22 cellular contexts compared by ENCODE assay signal in genomic region chr4:165443276-165443675, GRCh38.
DNase-seq lines count a peak whose midpoint lies in the region; ATAC-seq, FAIRE-seq and TF ChIP-seq lines count a peak whose summit lies in the region.
"Had no signal": no experiment of that assay in that cellular context is flagged by ENCODE, and none has a peak within 500 bp of the region (broad histone marks: within the 10 kb centered on the region; RNA-seq: fewer than 3 reads in every experiment).

No MANE protein-coding gene starts in this region.

- peaks cover 14% of the 10 kb centered on the region for H3K4me1 Mint-ChIP-seq in astrocyte (ENCODE audit: low read depth, unreplicated experiment)
- no peaks in the 10 kb centered on the region for H3K4me1 Mint-ChIP-seq in activated T-cell treated with anti-CD3 and anti-CD28 coated beads, Interleukin-2, amount 50 U/mL, for 72 hours (ENCODE audit: low read depth)
- H3K4me1 Mint-ChIP-seq: B cell; CD4-positive, alpha-beta memory T cell had no signal

- TF ChIP-seq RAD21 in HCT116 (IDR thresholded peaks at IDR 0.05; ENCODE audit: low read depth), result no peak

- H3K4me3 ChIP-seq in BLaER1 (no peak overlapping the region), HCT116 (replicated peaks in 1 of 2; ENCODE audit: low read depth in 1 of 2, low read length in 2 of 2) (no peak overlapping the region), astrocyte (ENCODE audit: insufficient read depth, low read depth, low read length) (no peak overlapping the region), choroid plexus epithelial cell (ENCODE audit: low read depth, low read length) (no peak overlapping the region)
- H3K4me3 ChIP-seq: HAP-1 had no signal

- H3K27me3 Mint-ChIP-seq in astrocyte (ENCODE audit: low read depth, unreplicated experiment), result no peaks in the 10 kb centered on the region
- H3K27me3 Mint-ChIP-seq in activated T-cell treated with anti-CD3 and anti-CD28 coated beads, Interleukin-2, amount 50 U/mL, for 72 hours (ENCODE audit: low read depth), result peaks cover 7% of the 10 kb centered on the region

- H3K27ac Mint-ChIP-seq in astrocyte (ENCODE audit: unreplicated experiment), result no peak overlapping the region
- H3K27ac Mint-ChIP-seq in activated T-cell treated with anti-CD3 and anti-CD28 coated beads, Interleukin-2, amount 50 U/mL, for 72 hours, result no peak overlapping the region
- H3K27ac Mint-ChIP-seq: B cell; CD4-positive, alpha-beta memory T cell; HFFc6; IgD-negative memory B cell had no signal

- H3K9me3 ChIP-seq in BLaER1, result no peaks in the 10 kb centered on the region
- no peaks in the 10 kb centered on the region for H3K9me3 ChIP-seq in HCT116 (ENCODE audit: control insufficient read depth in 1 of 2, insufficient read depth in 1 of 2, low read depth in 1 of 2, low read length in 2 of 2)
- H3K9me3 ChIP-seq in astrocyte (ENCODE audit: insufficient read depth, low read depth, low read length), result no peaks in the 10 kb centered on the region
- H3K9me3 ChIP-seq: HAP-1 had no signal

- H3K79me2 ChIP-seq in HCT116 (ENCODE audit: insufficient read depth, low read length), result no peaks in the 10 kb centered on the region
- no peaks in the 10 kb centered on the region for H3K79me2 ChIP-seq in astrocyte (ENCODE audit: insufficient read depth, low read length)

- intact Hi-C loops in HCT116 (cut with micrococcal nuclease), result no loop called here

- ATAC-seq in HCT116 (peak; percentile 28; the same call in 1 of the 2 replicates), GM21717 (IDR thresholded peaks at IDR 0.05; ENCODE audit: unreplicated experiment) (no peak), SK-N-SH treated with all-trans-retinoic acid at 6 μM for 48 hours (no peak)
- ATAC-seq in activated T-cell treated with anti-CD3 and anti-CD28 coated beads, Interleukin-2, amount 50 U/mL, for 72 hours (replicated peaks in 1 of 2), result no peak

- H3K27ac ChIP-seq in BLaER1 (no peak overlapping the region), HCT116 (ENCODE audit: low read depth, low read length) (no peak overlapping the region), astrocyte (ENCODE audit: low read depth, low read length) (no peak overlapping the region)
- H3K27ac ChIP-seq: C4-2B had no signal

- H2AFZ ChIP-seq in HCT116 (ENCODE audit: low read depth, low read length, poor library complexity, severe bottlenecking) (no peak overlapping the region), astrocyte (ENCODE audit: low read depth, low read length) (no peak overlapping the region)

- H3K4me1 ChIP-seq in BLaER1 (peaks cover 6% of the 10 kb centered on the region), HCT116 (ENCODE audit: control insufficient read depth in 1 of 2, insufficient read depth in 2 of 2, low read length in 2 of 2) (peaks cover 26 to 41% of the 10 kb centered on the region in 2 experiments), astrocyte (ENCODE audit: insufficient read depth, low read length) (peaks cover 15% of the 10 kb centered on the region)

- H3K4me3 Mint-ChIP-seq in astrocyte (ENCODE audit: unreplicated experiment), result no peak overlapping the region
- H3K4me3 Mint-ChIP-seq in activated T-cell treated with anti-CD3 and anti-CD28 coated beads, Interleukin-2, amount 50 U/mL, for 72 hours, result no peak overlapping the region
- H3K4me3 Mint-ChIP-seq: B cell; CD4-positive, alpha-beta memory T cell; HFFc6; IgD-negative memory B cell had no signal

- no peaks in the 10 kb centered on the region for H4K20me1 ChIP-seq in BLaER1
- no peaks in the 10 kb centered on the region for H4K20me1 ChIP-seq in HCT116 (ENCODE audit: insufficient read depth)
- no peaks in the 10 kb centered on the region for H4K20me1 ChIP-seq in astrocyte (ENCODE audit: insufficient read depth, low read length)

- TF ChIP-seq CTCF in HCT116 (IDR thresholded peaks at IDR 0.05 in 2 of 3, conservative IDR thresholded peaks at IDR 0.05 in 1 of 3; ENCODE audit: borderline replicate concordance in 1 of 3, insufficient read depth in 1 of 3, low read depth in 2 of 3, low read length in 2 of 3) (no peak), astrocyte (IDR thresholded peaks at IDR 0.05; ENCODE audit: insufficient read depth, low read depth, low read length) (no peak), choroid plexus epithelial cell (conservative IDR thresholded peaks at IDR 0.05; ENCODE audit: low read depth, low read length) (no peak)

- no peaks in the 10 kb centered on the region for H3K36me3 Mint-ChIP-seq in astrocyte (ENCODE audit: low read depth, unreplicated experiment)
- no peaks in the 10 kb centered on the region for H3K36me3 Mint-ChIP-seq in activated T-cell treated with anti-CD3 and anti-CD28 coated beads, Interleukin-2, amount 50 U/mL, for 72 hours (ENCODE audit: insufficient read depth in 2 of 2)
- H3K36me3 Mint-ChIP-seq: CD4-positive, alpha-beta memory T cell; IgD-negative memory B cell had no signal

- no peak for FAIRE-seq in astrocyte (lab: Jason Lieb, UNC)
- FAIRE-seq: A204.1, D721Med, G401.6, GM12891, H1 had no signal

- H3K4me2 ChIP-seq in BLaER1 (0 out of 2 replicates have a peak overlapping the region, but pooled peaks have one; percentile 5), HCT116 (ENCODE audit: low read length) (no peak overlapping the region), astrocyte (ENCODE audit: low read length) (peak overlapping the region; percentile 15)

- BruUV-seq in HCT116 (replicated peaks; lab: Mats Ljungman, UMichigan), result no TSS peak

- CTCF ChIA-PET in HCT116 (lab: Charles Lee), result no interaction called here

- no peaks in the 10 kb centered on the region for H3K36me3 ChIP-seq in BLaER1
- H3K36me3 ChIP-seq in HCT116 (ENCODE audit: control insufficient read depth in 1 of 2, insufficient read depth in 2 of 2, low read length in 2 of 2), result no peaks in the 10 kb centered on the region
- H3K36me3 ChIP-seq in astrocyte (ENCODE audit: insufficient read depth, low read length), result no peaks in the 10 kb centered on the region
- H3K36me3 ChIP-seq: HAP-1 had no signal

- no peaks in the 10 kb centered on the region for H3K9me2 ChIP-seq in HCT116 (ENCODE audit: insufficient read depth)

- DNase-seq in HCT116 (ENCODE audit: low read depth, low spot score) (no peak), astrocyte (ENCODE audit: low read depth) (peak; percentile 53), choroid plexus epithelial cell (ENCODE audit: low read depth) (peak; percentile 19), dedifferentiated amniotic fluid mesenchymal stem cell (ENCODE audit: extremely low spot score) (no peak)
- no peak for DNase-seq in activated T-cell treated with anti-CD3 and anti-CD28 coated beads, Interleukin-2, amount 50 U/mL, for 72 hours
- DNase-seq: CD4-positive, alpha-beta memory T cell; DMS153; DMS79 treated with DMSO at 0.1 percent for 48 hours; EL; HFFc6 had no signal

- TF ChIP-seq POLR2A in HCT116 (IDR thresholded peaks at IDR 0.05; ENCODE audit: borderline replicate concordance, extremely low read depth, insufficient read depth, insufficient read length), result no peak

- H3K9ac ChIP-seq in BLaER1 (no peak overlapping the region), HCT116 (ENCODE audit: low read length) (no peak overlapping the region), astrocyte (ENCODE audit: low read length) (no peak overlapping the region)

- H3K27me3 ChIP-seq in BLaER1 (no peaks in the 10 kb centered on the region), HCT116 (ENCODE audit: insufficient read depth, low read length) (no peaks in the 10 kb centered on the region), astrocyte (ENCODE audit: insufficient read depth, low read length) (no peaks in the 10 kb centered on the region)

- POLR2A ChIA-PET in HCT116 (lab: Charles Lee), result no interaction called here

- no peaks in the 10 kb centered on the region for H3K9me3 Mint-ChIP-seq in astrocyte (ENCODE audit: unreplicated experiment)
- H3K9me3 Mint-ChIP-seq in activated T-cell treated with anti-CD3 and anti-CD28 coated beads, Interleukin-2, amount 50 U/mL, for 72 hours, result no peaks in the 10 kb centered on the region
- H3K9me3 Mint-ChIP-seq: CD4-positive, alpha-beta memory T cell; HFFc6; IgD-negative memory B cell had no signal

- RAD21 ChIA-PET in HCT116 (lab: Charles Lee; ENCODE audit: low non-redundant PET in 1 of 2, low total read pairs in 2 of 2, uncharacterized antibody in 2 of 2, unreplicated experiment in 2 of 2), result no interaction called here

TF ChIP-seq in HCT116, 20 proteins besides CTCF, POLR2A, EP300 and RAD21 (continues in another document):
- no peak for TF ChIP-seq MAX (IDR thresholded peaks at IDR 0.05)
- no peak for TF ChIP-seq EGR1 (IDR thresholded peaks at IDR 0.05; ENCODE audit: low read depth)
- no peak for TF ChIP-seq ELF1 (IDR thresholded peaks at IDR 0.05; ENCODE audit: borderline replicate concordance, low read depth)
- TF ChIP-seq YY1 (IDR thresholded peaks at IDR 0.05; ENCODE audit: extremely low read depth, insufficient replicate concordance, low read depth, low read length), result no peak
- TF ChIP-seq ZFX (IDR thresholded peaks at IDR 0.05), result no peak
- TF ChIP-seq JUND (IDR thresholded peaks at IDR 0.05), result no peak
- TF ChIP-seq SP1 (IDR thresholded peaks at IDR 0.05; ENCODE audit: low read depth), result no peak
- no peak for TF ChIP-seq EZH2 (IDR thresholded peaks at IDR 0.05)

TF ChIP-seq in SK-N-SH treated with all-trans-retinoic acid at 6 μM for 48 hours, 23 proteins besides CTCF, POLR2A, EP300 and RAD21:
- no peak for TF ChIP-seq RARB (CRISPR knock-in tag; IDR thresholded peaks at IDR 0.05)
- TF ChIP-seq ARNTL (CRISPR knock-in tag; IDR thresholded peaks at IDR 0.05; ENCODE audit: borderline replicate concordance, low read depth), result no peak
- no peak for TF ChIP-seq ZNF565 (CRISPR knock-in tag; conservative IDR thresholded peaks at IDR 0.05; ENCODE audit: low read depth)
- TF ChIP-seq ZFP30 (CRISPR knock-in tag; IDR thresholded peaks at IDR 0.05), result no peak
- no peak for TF ChIP-seq ISL1 (CRISPR knock-in tag; IDR thresholded peaks at IDR 0.05)
- TF ChIP-seq POU6F1 (CRISPR knock-in tag; IDR thresholded peaks at IDR 0.05; ENCODE audit: borderline replicate concordance, low read depth), result no peak
- TF ChIP-seq ZNF70 (CRISPR knock-in tag; IDR thresholded peaks at IDR 0.05), result no peak
- TF ChIP-seq GLIS3 (CRISPR knock-in tag; IDR thresholded peaks at IDR 0.05), result no peak
- TF ChIP-seq BACH2 (CRISPR knock-in tag; IDR thresholded peaks at IDR 0.05; ENCODE audit: borderline replicate concordance), result no peak
- TF ChIP-seq SNAI2 (CRISPR knock-in tag; IDR thresholded peaks at IDR 0.05), result no peak
- no peak for TF ChIP-seq TCF4 (CRISPR knock-in tag; IDR thresholded peaks at IDR 0.05; ENCODE audit: borderline replicate concordance)
TF ChIP-seq in SK-N-SH treated with all-trans-retinoic acid at 6 μM for 48 hours: peak in this region for 0.

Comparison
In these comparisons a context has a peak if more than half of its experiments do, and no peak if none do; other contexts are left out.
1. DNase-seq: peak in astrocyte (single experiment) and choroid plexus epithelial cell (single experiment); none in HCT116 (single experiment), dedifferentiated amniotic fluid mesenchymal stem cell (single experiment) and activated T-cell treated with anti-CD3 and anti-CD28 coated beads, Interleukin-2, amount 50 U/mL, for 72 hours (0 of 2).